19 cellular contexts compared by ENCODE assay signal in the genomic region with DNA sequence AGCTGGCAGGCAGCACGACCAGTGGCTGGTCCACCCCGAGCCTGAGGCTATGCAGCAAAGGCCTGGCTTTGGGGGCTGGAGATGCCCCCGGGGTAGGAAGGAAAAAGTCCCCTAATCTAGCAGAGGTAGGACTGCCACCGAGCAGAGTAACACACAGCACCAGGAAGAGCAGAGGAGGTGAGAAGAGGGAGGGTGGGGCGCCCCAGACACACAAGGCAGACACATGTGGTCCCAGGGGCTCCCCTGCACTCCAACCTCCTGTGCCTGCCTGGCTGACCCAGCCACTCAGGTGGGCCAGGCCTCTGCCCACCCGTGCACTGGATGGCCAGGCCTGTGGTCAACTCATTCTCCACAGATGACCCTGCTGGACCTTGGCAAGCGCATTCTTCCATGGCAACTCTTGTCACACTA.
DNase-seq lines count a peak whose midpoint lies in the region; ATAC-seq and TF ChIP-seq lines count a peak whose summit lies in the region.
"Had no signal": no experiment of that assay in that cellular context is flagged by ENCODE, and none has a peak within 500 bp of the region (broad histone marks: within the 10 kb centered on the region; RNA-seq: fewer than 3 reads in every experiment).

No MANE protein-coding gene starts in this region.

- no peak overlapping the region for H3K4me3 Mint-ChIP-seq in natural killer cell treated with Interleukin-12 subunit alpha and Interleukin-12 subunit beta and Interleukin-15 and Interleukin-18, amount 100 ng/mL, for 72 hours
- H3K4me3 Mint-ChIP-seq in natural killer cell = no peak overlapping the region
- H3K4me3 Mint-ChIP-seq in neural crest cell = no peak overlapping the region
- H3K4me3 Mint-ChIP-seq: CD4-positive, alpha-beta T cell had no signal

- no peak overlapping the region for H3K27ac Mint-ChIP-seq in natural killer cell treated with Interleukin-12 subunit alpha and Interleukin-12 subunit beta and Interleukin-15 and Interleukin-18, amount 100 ng/mL, for 72 hours
- H3K27ac Mint-ChIP-seq in natural killer cell (no peak overlapping the region), neural crest cell (ENCODE audit: unreplicated experiment) (peak overlapping the region; percentile 19)
- H3K27ac Mint-ChIP-seq: CD4-positive, alpha-beta T cell had no signal

- H3K9me3 Mint-ChIP-seq in natural killer cell treated with Interleukin-12 subunit alpha and Interleukin-12 subunit beta and Interleukin-15 and Interleukin-18, amount 100 ng/mL, for 72 hours = no peaks in the 10 kb centered on the region
- H3K9me3 Mint-ChIP-seq in natural killer cell = no peaks in the 10 kb centered on the region
- no peaks in the 10 kb centered on the region for H3K9me3 Mint-ChIP-seq in neural crest cell
- H3K9me3 Mint-ChIP-seq: CD4-positive, alpha-beta T cell had no signal

- no peaks in the 10 kb centered on the region for H3K27me3 ChIP-seq in esophagus muscularis mucosa
- H3K27me3 ChIP-seq: SJCRH30 had no signal

- TF ChIP-seq POLR2A in esophagus muscularis mucosa (IDR thresholded peaks at IDR 0.05; ENCODE audit: low read depth) = no peak

- ATAC-seq in natural killer cell treated with Interleukin-12 subunit alpha and Interleukin-12 subunit beta and Interleukin-15 and Interleukin-18, amount 100 ng/mL, for 72 hours = peak in 1 of 2 donors; percentile 8
- no peak for ATAC-seq in natural killer cell
- no peak for ATAC-seq in GM18867 (IDR thresholded peaks at IDR 0.05; ENCODE audit: unreplicated experiment)
- ATAC-seq: HCT116 had no signal

- WGBS in esophagus muscularis mucosa = 67% methylated on average over 6 of the region's 7 CpGs

- TF ChIP-seq CTCF in natural killer cell (IDR thresholded peaks at IDR 0.05) = no peak
- TF ChIP-seq CTCF in esophagus muscularis mucosa (IDR thresholded peaks at IDR 0.05) = no peak
- TF ChIP-seq CTCF in neural crest cell (conservative IDR thresholded peaks at IDR 0.05) = no peak

- H3K36me3 ChIP-seq in esophagus muscularis mucosa = no peaks in the 10 kb centered on the region
- H3K36me3 ChIP-seq: SJCRH30 had no signal

- peak overlapping the region; percentile 77 to 88 (median 83) for H3K27ac ChIP-seq in esophagus muscularis mucosa (replicated peaks in 1 of 4)
- H3K27ac ChIP-seq: GM23248, SJCRH30 had no signal

- H3K4me3 ChIP-seq in esophagus muscularis mucosa = no peak overlapping the region
- H3K4me3 ChIP-seq: GM23248, SJCRH30 had no signal

- no peak for TF ChIP-seq EP300 in esophagus muscularis mucosa (IDR thresholded peaks at IDR 0.05)

- no peaks in the 10 kb centered on the region for H3K36me3 Mint-ChIP-seq in natural killer cell treated with Interleukin-12 subunit alpha and Interleukin-12 subunit beta and Interleukin-15 and Interleukin-18, amount 100 ng/mL, for 72 hours
- H3K36me3 Mint-ChIP-seq in natural killer cell (no peaks in the 10 kb centered on the region), neural crest cell (ENCODE audit: low read depth) (no peaks in the 10 kb centered on the region)

- H3K9me3 ChIP-seq in esophagus muscularis mucosa = no peaks in the 10 kb centered on the region
- H3K9me3 ChIP-seq: SJCRH30 had no signal

- H3K4me1 ChIP-seq in esophagus muscularis mucosa = peaks cover 55 to 94% (median 90%) of the 10 kb centered on the region in 4 donors
- H3K4me1 ChIP-seq: SJCRH30 had no signal

- peaks cover 4 to 6% of the 10 kb centered on the region in 2 donors for H3K4me1 Mint-ChIP-seq in natural killer cell treated with Interleukin-12 subunit alpha and Interleukin-12 subunit beta and Interleukin-15 and Interleukin-18, amount 100 ng/mL, for 72 hours (ENCODE audit: low read depth in 2 of 2)
- H3K4me1 Mint-ChIP-seq in natural killer cell = peaks cover 7% of the 10 kb centered on the region in 2 donors
- no peaks in the 10 kb centered on the region for H3K4me1 Mint-ChIP-seq in neural crest cell

- DNase-seq in natural killer cell treated with Interleukin-12 subunit alpha and Interleukin-12 subunit beta and Interleukin-15 and Interleukin-18, amount 100 ng/mL, for 72 hours (ENCODE audit: low spot score) = peak; percentile 28
- DNase-seq in natural killer cell = no peak
- DNase-seq in esophagus muscularis mucosa (ENCODE audit: extremely low spot score) = no peak
- DNase-seq in neural crest cell (ENCODE audit: low read depth, low spot score) = no peak
- DNase-seq in GM19240 (ENCODE audit: insufficient read length, low spot score) = no peak
- no peak for DNase-seq in DMS53 treated with DMSO at 0.1 percent for 48 hours (lab: John Stamatoyannopoulos, UW; ENCODE audit: unreplicated experiment)
- DNase-seq in AG20443 (ENCODE audit: low spot score) = no peak
- DNase-seq: Calu3; CD4-positive, alpha-beta T cell; DMS79 treated with DMSO at 0.1 percent for 48 hours; GM23248; NCI-H1417; NCI-H1930; NCI-H2171; NCI-H446 treated with DMSO at 0.1 percent for 48 hours; NK-92 treated with Interleukin-12 subunit alpha and Interleukin-12 subunit beta, amount 100 ng/mL, for 24 hours; SJCRH30 had no signal

- H3K27me3 Mint-ChIP-seq in natural killer cell treated with Interleukin-12 subunit alpha and Interleukin-12 subunit beta and Interleukin-15 and Interleukin-18, amount 100 ng/mL, for 72 hours = no peaks in the 10 kb centered on the region
- H3K27me3 Mint-ChIP-seq in natural killer cell (ENCODE audit: low read depth in 2 of 2) = no peaks in the 10 kb centered on the region
- H3K27me3 Mint-ChIP-seq in neural crest cell (ENCODE audit: low read depth) = no peaks in the 10 kb centered on the region
- H3K27me3 Mint-ChIP-seq: CD4-positive, alpha-beta T cell had no signal

- intact Hi-C loops in natural killer cell (cut with micrococcal nuclease) = no loop called here
- intact Hi-C loops in esophagus muscularis mucosa (cut with DNase I) = no loop called here
